18 cellular contexts compared by ENCODE assay signal in genomic region chr2:75493230-75493629, GRCh38.
DNase-seq lines count a peak whose midpoint lies in the region; ATAC-seq and TF ChIP-seq lines count a peak whose summit lies in the region.
"Had no signal": no experiment of that assay in that cellular context is flagged by ENCODE, and none has a peak within 500 bp of the region (broad histone marks: within the 10 kb centered on the region; RNA-seq: fewer than 3 reads in every experiment).

No MANE protein-coding gene starts in this region.

- H3K27me3 Mint-ChIP-seq in chondrocyte (ENCODE audit: low read depth), result no peaks in the 10 kb centered on the region

- TF ChIP-seq CTCF in chondrocyte (IDR thresholded peaks at IDR 0.05) (no peak), right lobe of liver (IDR thresholded peaks at IDR 0.05) (no peak)

- H3K27me3 ChIP-seq in right cardiac atrium (ENCODE audit: control insufficient read depth, insufficient read depth), result no peaks in the 10 kb centered on the region
- H3K27me3 ChIP-seq in right lobe of liver, result no peaks in the 10 kb centered on the region
- H3K27me3 ChIP-seq: BLaER1 had no signal

- no peak overlapping the region for H3K27ac ChIP-seq in right cardiac atrium (ENCODE audit: low read length)
- H3K27ac ChIP-seq in right lobe of liver, result no peak overlapping the region
- H3K27ac ChIP-seq: A549, BLaER1, SK-N-MC had no signal

- H3K4me3 Mint-ChIP-seq in chondrocyte (ENCODE audit: unreplicated experiment), result no peak overlapping the region
- H3K4me3 Mint-ChIP-seq: CD8-positive, alpha-beta T cell; HFFc6 had no signal

- no peaks in the 10 kb centered on the region for H3K9me3 Mint-ChIP-seq in chondrocyte (ENCODE audit: low read depth)
- H3K9me3 Mint-ChIP-seq: CD8-positive, alpha-beta T cell; HFFc6 had no signal

- intact Hi-C loops in right cardiac atrium (cut with DNase I) (no loop called here), Right ventricle myocardium superior (cut with DNase I) (no loop called here), right lobe of liver (cut with DNase I) (no loop called here)

- no peak for TF ChIP-seq POLR2A in right lobe of liver (IDR thresholded peaks at IDR 0.05)

- H3K36me3 ChIP-seq in right lobe of liver, result peaks cover 0 to 15% (median 5%) of the 10 kb centered on the region in 4 donors
- H3K36me3 ChIP-seq: BLaER1 had no signal

- H3K4me1 ChIP-seq in right cardiac atrium (ENCODE audit: control insufficient read depth, insufficient read depth, low read length), result no peaks in the 10 kb centered on the region
- peaks cover 0 to 38% (median 6%) of the 10 kb centered on the region in 4 donors for H3K4me1 ChIP-seq in right lobe of liver
- H3K4me1 ChIP-seq: A549, BLaER1 had no signal

- no peak for ATAC-seq in right cardiac atrium
- ATAC-seq in Right ventricle myocardium superior (ENCODE audit: poor library complexity), result no peak
- ATAC-seq in right lobe of liver, result peak; percentile 93 to 96 (median 94)
- ATAC-seq: A549; CD8-positive, alpha-beta T cell; Panc1 had no signal

- no peaks in the 10 kb centered on the region for H3K9me3 ChIP-seq in right cardiac atrium (ENCODE audit: control insufficient read depth, low read length)
- H3K9me3 ChIP-seq in right lobe of liver, result no peaks in the 10 kb centered on the region
- H3K9me3 ChIP-seq: A549, BLaER1 had no signal

- H3K36me3 Mint-ChIP-seq in chondrocyte (ENCODE audit: low read depth), result peaks cover 8% of the 10 kb centered on the region
- H3K36me3 Mint-ChIP-seq: CD8-positive, alpha-beta T cell had no signal

- H3K27ac Mint-ChIP-seq in chondrocyte (ENCODE audit: unreplicated experiment), result no peak overlapping the region
- H3K27ac Mint-ChIP-seq: CD8-positive, alpha-beta T cell; HFFc6 had no signal

- H3K4me1 Mint-ChIP-seq in chondrocyte (ENCODE audit: low read depth), result peaks cover 9% of the 10 kb centered on the region

- H3K4me3 ChIP-seq in right cardiac atrium (ENCODE audit: low read length) (no peak overlapping the region), right lobe of liver (no peak overlapping the region)
- H3K4me3 ChIP-seq: A549, BLaER1, SK-N-MC had no signal

- DNase-seq in right cardiac atrium (peak in 2 of 3 donors; percentile 32 to 34), Right ventricle myocardium superior (no peak), chondrocyte (ENCODE audit: low spot score) (peak; percentile 83), right lobe of liver (peak; percentile 56 to 82 (median 72)), EL (no peak)
- DNase-seq in effector CD4-positive, alpha-beta T cell, result no peak
- no peak for DNase-seq in stimulated activated CD4-positive, alpha-beta T cell treated with anti-CD3 and anti-CD28 coated beads, Interleukin-2, amount 100 ng/mL, for 24 hours
- DNase-seq: CD8-positive, alpha-beta T cell; DMS79; HFFc6; NCI-H1105; NCI-H1694; NCI-H2081 treated with DMSO at 0.1 percent for 48 hours; NCI-H446 treated with DMSO at 0.1 percent for 48 hours had no signal

- 88% methylated on average over 25 of the region's 25 CpGs for WGBS in right cardiac atrium
- WGBS in right lobe of liver (ENCODE audit: insufficient coverage, low coverage, low lambda C conversion rate, missing lambda C conversion rate), result 52% methylated on average over 17 of the region's 25 CpGs

Comparison
In these comparisons a context has a peak if more than half of its experiments do, and no peak if none do; other contexts are left out.
1. DNase-seq: peak in right cardiac atrium (2 of 3), chondrocyte (single experiment) and right lobe of liver (3 of 3); none in Right ventricle myocardium superior (single experiment), effector CD4-positive, alpha-beta T cell (single experiment), EL (single experiment) and stimulated activated CD4-positive, alpha-beta T cell treated with anti-CD3 and anti-CD28 coated beads, Interleukin-2, amount 100 ng/mL, for 24 hours (0 of 2).
2. ATAC-seq: peak in right lobe of liver (4 of 4); none in right cardiac atrium (0 of 2) and Right ventricle myocardium superior (single experiment).